Comparison of ENCODE assay signal across 10 cellular contexts in the genomic region with DNA sequence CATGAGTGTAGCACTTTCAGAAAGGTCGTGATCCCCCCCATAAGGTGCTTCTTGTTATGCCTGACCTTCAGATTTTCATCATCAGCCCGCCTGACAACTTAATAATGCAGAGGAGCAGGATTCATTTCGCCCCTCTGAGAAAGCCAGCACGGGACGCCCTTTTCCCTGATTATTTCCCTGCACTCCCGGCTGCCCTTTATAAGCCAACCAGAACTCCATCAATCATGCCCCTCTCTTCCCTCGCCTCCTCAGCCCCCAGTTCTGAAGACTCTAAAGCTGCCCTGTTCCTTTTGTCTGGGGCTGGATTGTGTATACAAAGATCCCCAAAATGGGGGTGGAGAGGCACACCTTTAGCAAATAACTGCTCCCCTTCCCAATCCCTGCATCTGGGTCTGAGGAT.
"Had no signal": no experiment of that assay in that cellular context is flagged by ENCODE, and none has a peak within 500 bp of the region (broad histone marks: within the 10 kb centered on the region; RNA-seq: fewer than 3 reads in every experiment).

No MANE protein-coding gene starts in this region.

- H3K9me3 ChIP-seq: transverse colon had no signal

- H3K79me2 ChIP-seq: parathyroid adenoma had no signal

- H2AFZ ChIP-seq: parathyroid adenoma had no signal

- ATAC-seq: stimulated activated memory B cell treated with anti-CD40 and anti-IgM and Interleukin-4, amounts not matched to agents 10 μg/mL and 1 μg/mL and 100 μg/mL, for 72 hours had no signal

- H3K36me3 ChIP-seq: transverse colon had no signal

- H3K9me3 Mint-ChIP-seq: activated naive CD4-positive, alpha-beta T cell treated with anti-CD3 and anti-CD28 coated beads, Interleukin-2, amount 10 ng/mL, durations not matched to agents 7 days and 5 days; activated T-helper 2 cell treated with anti-CD3 and anti-CD28 coated beads, Interferon-gamma antibody, Interleukin-2, Interleukin-4, amounts not matched to agents 10 μg/mL and 5 μg/mL and 100 μg/mL, durations not matched to agents 14 hours and 24 hours and 36 hours had no signal

- H3K27me3 ChIP-seq: transverse colon had no signal

- H3K4me1 Mint-ChIP-seq: memory B cell; stimulated activated memory B cell treated with anti-CD40 and anti-IgM and Interleukin-4, amounts not matched to agents 10 μg/mL and 1 μg/mL and 100 μg/mL, for 72 hours had no signal

- H3K4me1 ChIP-seq: parathyroid adenoma, transverse colon had no signal

- H3K27ac ChIP-seq: parathyroid adenoma, transverse colon had no signal

- H3K36me3 Mint-ChIP-seq: activated naive CD4-positive, alpha-beta T cell treated with anti-CD3 and anti-CD28 coated beads, Interleukin-2, amount 10 ng/mL, durations not matched to agents 7 days and 5 days; immature natural killer cell; memory B cell; stimulated activated memory B cell treated with anti-CD40 and anti-IgM and Interleukin-4, amounts not matched to agents 10 μg/mL and 1 μg/mL and 100 μg/mL, for 72 hours had no signal

- H3K4me3 Mint-ChIP-seq: activated naive CD4-positive, alpha-beta T cell treated with anti-CD3 and anti-CD28 coated beads, Interleukin-2, amount 10 ng/mL, durations not matched to agents 7 days and 5 days; memory B cell; stimulated activated memory B cell treated with anti-CD40 and anti-IgM and Interleukin-4, amounts not matched to agents 10 μg/mL and 1 μg/mL and 100 μg/mL, for 72 hours had no signal

- DNase-seq: activated CD4-positive, CD25-positive, alpha-beta regulatory T cell; activated naive CD4-positive, alpha-beta T cell treated with anti-CD3 and anti-CD28 coated beads, Interleukin-2, amount 10 ng/mL, durations not matched to agents 7 days and 5 days; cerebellar nuclear complex; dermis blood vessel endothelial cell; immature natural killer cell; transverse colon had no signal

- H3K27ac Mint-ChIP-seq: activated naive CD4-positive, alpha-beta T cell treated with anti-CD3 and anti-CD28 coated beads, Interleukin-2, amount 10 ng/mL, durations not matched to agents 7 days and 5 days; activated T-helper 2 cell treated with anti-CD3 and anti-CD28 coated beads, Interferon-gamma antibody, Interleukin-2, Interleukin-4, amounts not matched to agents 10 μg/mL and 5 μg/mL and 100 μg/mL, durations not matched to agents 14 hours and 24 hours and 36 hours; memory B cell; stimulated activated memory B cell treated with anti-CD40 and anti-IgM and Interleukin-4, amounts not matched to agents 10 μg/mL and 1 μg/mL and 100 μg/mL, for 72 hours had no signal

- H3K9ac ChIP-seq: parathyroid adenoma had no signal

- H3K27me3 Mint-ChIP-seq: memory B cell; stimulated activated memory B cell treated with anti-CD40 and anti-IgM and Interleukin-4, amounts not matched to agents 10 μg/mL and 1 μg/mL and 100 μg/mL, for 72 hours had no signal

- H3K4me3 ChIP-seq: transverse colon had no signal
